In the genomic region with DNA sequence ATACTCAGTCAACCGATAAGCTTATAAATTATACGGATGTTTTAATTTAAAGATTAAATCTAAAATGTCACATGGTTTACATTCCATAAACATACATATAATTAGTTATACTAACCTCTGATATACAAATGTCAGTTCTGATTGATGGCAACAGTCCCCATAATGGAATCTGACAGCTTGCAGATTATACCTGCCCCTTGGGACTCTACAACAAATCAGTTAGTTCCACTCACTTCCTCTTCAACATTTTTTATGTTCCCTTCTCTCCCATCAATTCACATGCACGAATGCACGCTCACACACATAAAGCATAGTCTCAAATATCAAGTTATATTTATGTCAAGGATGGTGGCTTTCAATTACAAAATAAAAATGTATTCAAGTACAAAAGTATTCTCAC, we compare ENCODE assay signal across 16 cellular contexts.
"Had no signal": no experiment of that assay in that cellular context is flagged by ENCODE, and none has a peak within 500 bp of the region (broad histone marks: within the 10 kb centered on the region; RNA-seq: fewer than 3 reads in every experiment).

No MANE protein-coding gene starts in this region.

- H3K27ac Mint-ChIP-seq: activated CD8-positive, alpha-beta T cell treated with anti-CD3 and anti-CD28 coated beads, Interleukin-2, amount 10 ng/mL, durations not matched to agents 7 days and 5 days; activated T-helper 1 cell treated with anti-CD3 and anti-CD28 coated beads, Interleukin-12 subunit alpha, Interleukin-12 subunit beta, Interleukin-2, Interleukin-4 antibody, amounts not matched to agents 30 ng/mL and 10 ng/mL and 1 ng/mL, durations not matched to agents 14 hours and 24 hours and 36 hours; natural killer cell; WTC11 had no signal

- H3K9me3 Mint-ChIP-seq: activated T-helper 1 cell treated with anti-CD3 and anti-CD28 coated beads, Interleukin-12 subunit alpha, Interleukin-12 subunit beta, Interleukin-2, Interleukin-4 antibody, amounts not matched to agents 30 ng/mL and 10 ng/mL and 1 ng/mL, durations not matched to agents 14 hours and 24 hours and 36 hours; natural killer cell; WTC11 had no signal

- ATAC-seq: activated CD8-positive, alpha-beta T cell treated with anti-CD3 and anti-CD28 coated beads, Interleukin-2, amount 10 ng/mL, durations not matched to agents 7 days and 5 days; left colon; mucosa of descending colon; natural killer cell; psoas muscle; sciatic nerve; stimulated activated naive CD8-positive, alpha-beta T cell treated with anti-CD3 and anti-CD28 coated beads, Interleukin-15, Interleukin-2, amounts not matched to agents 100 U/mL and 50 U/mL, for 24 hours; WTC11 had no signal

- DNase-seq: activated CD4-positive, alpha-beta T cell treated with anti-CD3 and anti-CD28 coated beads for 48 hours; activated CD8-positive, alpha-beta memory T cell treated with anti-CD3 and anti-CD28 coated beads, Interleukin-2, amount 50 U/mL, for 48 hours; activated CD8-positive, alpha-beta T cell treated with anti-CD3 and anti-CD28 coated beads, Interleukin-2, amount 10 ng/mL, durations not matched to agents 7 days and 5 days; activated naive CD4-positive, alpha-beta T cell treated with Interleukin-2 at 50 U/mL for 16 hours; foreskin fibroblast; left colon; mammary epithelial cell; mucosa of descending colon; natural killer cell; psoas muscle; stimulated activated CD4-positive, alpha-beta T cell treated with anti-CD3 and anti-CD28 coated beads, Interleukin-12 subunit alpha, Interleukin-12 subunit beta, amount 100 ng/mL, for 4 hours; stimulated activated naive CD8-positive, alpha-beta T cell treated with anti-CD3 and anti-CD28 coated beads, Interleukin-15, Interleukin-2, amounts not matched to agents 100 U/mL and 50 U/mL, for 24 hours; upper lobe of left lung had no signal

- H3K36me3 Mint-ChIP-seq: natural killer cell, WTC11 had no signal

- H3K4me3 Mint-ChIP-seq: activated CD8-positive, alpha-beta T cell treated with anti-CD3 and anti-CD28 coated beads, Interleukin-2, amount 10 ng/mL, durations not matched to agents 7 days and 5 days; activated T-helper 1 cell treated with anti-CD3 and anti-CD28 coated beads, Interleukin-12 subunit alpha, Interleukin-12 subunit beta, Interleukin-2, Interleukin-4 antibody, amounts not matched to agents 30 ng/mL and 10 ng/mL and 1 ng/mL, durations not matched to agents 14 hours and 24 hours and 36 hours; natural killer cell; WTC11 had no signal
